Comparison of ENCODE assay signal across 1 cellular context in the genomic region with DNA sequence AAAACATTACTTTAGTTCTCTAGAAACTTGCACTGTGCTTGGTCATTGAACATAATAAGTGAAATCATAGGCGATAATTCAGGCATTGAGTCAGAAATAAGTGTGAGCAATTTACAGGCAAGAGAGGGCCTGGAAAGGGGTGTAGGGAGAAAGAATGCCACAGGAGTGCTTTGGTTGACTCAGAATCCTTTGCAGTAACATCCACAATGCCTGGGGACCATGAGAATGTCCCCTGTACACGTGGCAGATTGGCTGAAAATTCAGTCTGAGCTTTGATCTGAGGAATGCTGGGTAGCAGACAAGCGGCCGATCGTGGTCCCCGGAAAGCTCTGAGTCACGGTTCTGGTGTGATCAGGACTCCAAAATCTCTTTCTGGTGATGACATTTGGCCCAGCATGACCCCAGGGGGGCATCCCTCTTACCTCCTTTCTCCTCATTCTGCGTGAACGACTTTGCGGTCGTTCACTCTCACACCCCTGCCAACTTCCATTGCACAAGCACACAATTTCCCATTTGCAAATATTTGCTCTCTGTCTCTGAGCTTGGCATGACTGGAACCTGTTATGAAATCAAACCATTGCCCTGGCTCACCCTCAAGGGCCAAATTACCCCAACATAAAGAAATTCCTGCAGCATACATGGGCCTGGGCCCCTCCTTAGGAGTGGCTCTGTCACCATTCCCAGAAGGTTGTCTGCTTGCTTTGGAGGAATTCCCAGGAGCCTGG.
A peak's percentile ranks its signal among the peaks of the same experiment; 100 is the strongest.
TF ChIP-seq lines count a peak whose summit lies in the region.

No MANE protein-coding gene starts in this region.

TF ChIP-seq in HepG2, 621 proteins besides CTCF, POLR2A, EP300 and RAD21 (continued from another document and continues in another):
- TF ChIP-seq, protein P1, sequence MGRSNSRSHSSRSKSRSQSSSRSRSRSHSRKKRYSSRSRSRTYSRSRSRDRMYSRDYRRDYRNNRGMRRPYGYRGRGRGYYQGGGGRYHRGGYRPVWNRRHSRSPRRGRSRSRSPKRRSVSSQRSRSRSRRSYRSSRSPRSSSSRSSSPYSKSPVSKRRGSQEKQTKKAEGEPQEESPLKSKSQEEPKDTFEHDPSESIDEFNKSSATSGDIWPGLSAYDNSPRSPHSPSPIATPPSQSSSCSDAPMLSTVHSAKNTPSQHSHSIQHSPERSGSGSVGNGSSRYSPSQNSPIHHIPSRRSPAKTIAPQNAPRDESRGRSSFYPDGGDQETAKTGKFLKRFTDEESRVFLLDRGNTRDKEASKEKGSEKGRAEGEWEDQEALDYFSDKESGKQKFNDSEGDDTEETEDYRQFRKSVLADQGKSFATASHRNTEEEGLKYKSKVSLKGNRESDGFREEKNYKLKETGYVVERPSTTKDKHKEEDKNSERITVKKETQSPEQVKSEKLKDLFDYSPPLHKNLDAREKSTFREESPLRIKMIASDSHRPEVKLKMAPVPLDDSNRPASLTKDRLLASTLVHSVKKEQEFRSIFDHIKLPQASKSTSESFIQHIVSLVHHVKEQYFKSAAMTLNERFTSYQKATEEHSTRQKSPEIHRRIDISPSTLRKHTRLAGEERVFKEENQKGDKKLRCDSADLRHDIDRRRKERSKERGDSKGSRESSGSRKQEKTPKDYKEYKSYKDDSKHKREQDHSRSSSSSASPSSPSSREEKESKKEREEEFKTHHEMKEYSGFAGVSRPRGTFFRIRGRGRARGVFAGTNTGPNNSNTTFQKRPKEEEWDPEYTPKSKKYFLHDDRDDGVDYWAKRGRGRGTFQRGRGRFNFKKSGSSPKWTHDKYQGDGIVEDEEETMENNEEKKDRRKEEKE (IDR thresholded peaks at IDR 0.05), result no peak
- TF ChIP-seq ZNF317 (CRISPR knock-in tag; IDR thresholded peaks at IDR 0.05), result 0 out of 2 replicates have a peak, but pooled peaks have one; percentile 78
- TF ChIP-seq ZSCAN31 (CRISPR knock-in tag; IDR thresholded peaks at IDR 0.05; ENCODE audit: low read depth), result no peak
- no peak for TF ChIP-seq ZNF460 (CRISPR knock-in tag; IDR thresholded peaks at IDR 0.05; ENCODE audit: borderline replicate concordance)
- no peak for TF ChIP-seq GTF3A (CRISPR knock-in tag; conservative IDR thresholded peaks at IDR 0.05)
- TF ChIP-seq KDM4B (CRISPR knock-in tag; IDR thresholded peaks at IDR 0.05), result peak; percentile 83
- TF ChIP-seq MAZ (IDR thresholded peaks at IDR 0.05; ENCODE audit: borderline replicate concordance, low read depth, low read length), result peak; percentile 76; the same call in 1 of the 2 replicates
- peak; percentile 66; the same call in 1 of the 2 replicates for TF ChIP-seq MAZ (CRISPR knock-in tag; IDR thresholded peaks at IDR 0.05; ENCODE audit: low read depth)
- TF ChIP-seq CHCHD3 (CRISPR knock-in tag; IDR thresholded peaks at IDR 0.05), result no peak
- peak; percentile 82; the same call in 1 of the 2 replicates for TF ChIP-seq CREM (IDR thresholded peaks at IDR 0.05)
- TF ChIP-seq CREM (CRISPR knock-in tag; IDR thresholded peaks at IDR 0.05), result no peak
- TF ChIP-seq ELF1 (CRISPR knock-in tag; IDR thresholded peaks at IDR 0.05), result peak; percentile 52; the same call in 1 of the 2 replicates
- peak; percentile 69 for TF ChIP-seq KDM6A (CRISPR knock-in tag; IDR thresholded peaks at IDR 0.05; ENCODE audit: low read depth)
- TF ChIP-seq ZNF644 (CRISPR knock-in tag; IDR thresholded peaks at IDR 0.05; ENCODE audit: low read depth), result peak; percentile 96
- TF ChIP-seq, protein P2, sequence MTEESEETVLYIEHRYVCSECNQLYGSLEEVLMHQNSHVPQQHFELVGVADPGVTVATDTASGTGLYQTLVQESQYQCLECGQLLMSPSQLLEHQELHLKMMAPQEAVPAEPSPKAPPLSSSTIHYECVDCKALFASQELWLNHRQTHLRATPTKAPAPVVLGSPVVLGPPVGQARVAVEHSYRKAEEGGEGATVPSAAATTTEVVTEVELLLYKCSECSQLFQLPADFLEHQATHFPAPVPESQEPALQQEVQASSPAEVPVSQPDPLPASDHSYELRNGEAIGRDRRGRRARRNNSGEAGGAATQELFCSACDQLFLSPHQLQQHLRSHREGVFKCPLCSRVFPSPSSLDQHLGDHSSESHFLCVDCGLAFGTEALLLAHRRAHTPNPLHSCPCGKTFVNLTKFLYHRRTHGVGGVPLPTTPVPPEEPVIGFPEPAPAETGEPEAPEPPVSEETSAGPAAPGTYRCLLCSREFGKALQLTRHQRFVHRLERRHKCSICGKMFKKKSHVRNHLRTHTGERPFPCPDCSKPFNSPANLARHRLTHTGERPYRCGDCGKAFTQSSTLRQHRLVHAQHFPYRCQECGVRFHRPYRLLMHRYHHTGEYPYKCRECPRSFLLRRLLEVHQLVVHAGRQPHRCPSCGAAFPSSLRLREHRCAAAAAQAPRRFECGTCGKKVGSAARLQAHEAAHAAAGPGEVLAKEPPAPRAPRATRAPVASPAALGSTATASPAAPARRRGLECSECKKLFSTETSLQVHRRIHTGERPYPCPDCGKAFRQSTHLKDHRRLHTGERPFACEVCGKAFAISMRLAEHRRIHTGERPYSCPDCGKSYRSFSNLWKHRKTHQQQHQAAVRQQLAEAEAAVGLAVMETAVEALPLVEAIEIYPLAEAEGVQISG (CRISPR knock-in tag; IDR thresholded peaks at IDR 0.05), result peak; percentile 84
- TF ChIP-seq, protein P3, sequence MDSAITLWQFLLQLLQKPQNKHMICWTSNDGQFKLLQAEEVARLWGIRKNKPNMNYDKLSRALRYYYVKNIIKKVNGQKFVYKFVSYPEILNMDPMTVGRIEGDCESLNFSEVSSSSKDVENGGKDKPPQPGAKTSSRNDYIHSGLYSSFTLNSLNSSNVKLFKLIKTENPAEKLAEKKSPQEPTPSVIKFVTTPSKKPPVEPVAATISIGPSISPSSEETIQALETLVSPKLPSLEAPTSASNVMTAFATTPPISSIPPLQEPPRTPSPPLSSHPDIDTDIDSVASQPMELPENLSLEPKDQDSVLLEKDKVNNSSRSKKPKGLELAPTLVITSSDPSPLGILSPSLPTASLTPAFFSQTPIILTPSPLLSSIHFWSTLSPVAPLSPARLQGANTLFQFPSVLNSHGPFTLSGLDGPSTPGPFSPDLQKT (CRISPR knock-in tag; IDR thresholded peaks at IDR 0.05; ENCODE audit: borderline replicate concordance), result no peak
- TF ChIP-seq BRD4 (CRISPR knock-in tag; IDR thresholded peaks at IDR 0.05), result 0 out of 2 replicates have a peak, but pooled peaks have one; percentile 56
- TF ChIP-seq, protein P4, sequence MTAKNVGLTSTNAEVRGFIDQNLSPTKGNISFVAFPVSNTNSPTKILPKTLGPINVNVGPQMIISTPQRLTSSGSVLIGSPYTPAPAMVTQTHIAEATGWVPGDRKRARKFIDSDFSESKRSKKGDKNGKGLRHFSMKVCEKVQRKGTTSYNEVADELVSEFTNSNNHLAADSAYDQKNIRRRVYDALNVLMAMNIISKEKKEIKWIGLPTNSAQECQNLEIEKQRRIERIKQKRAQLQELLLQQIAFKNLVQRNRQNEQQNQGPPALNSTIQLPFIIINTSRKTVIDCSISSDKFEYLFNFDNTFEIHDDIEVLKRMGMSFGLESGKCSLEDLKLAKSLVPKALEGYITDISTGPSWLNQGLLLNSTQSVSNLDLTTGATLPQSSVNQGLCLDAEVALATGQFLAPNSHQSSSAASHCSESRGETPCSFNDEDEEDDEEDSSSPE (CRISPR knock-in tag; IDR thresholded peaks at IDR 0.05), result peak; percentile 54; the same call in 1 of the 2 replicates
- peak; percentile 55; the same call in 1 of the 2 replicates for TF ChIP-seq ZBTB38 (CRISPR knock-in tag; IDR thresholded peaks at IDR 0.05)
- no peak for TF ChIP-seq MTF2 (CRISPR knock-in tag; IDR thresholded peaks at IDR 0.05; ENCODE audit: borderline replicate concordance)
- peak; percentile 92 for TF ChIP-seq GFI1 (CRISPR knock-in tag; IDR thresholded peaks at IDR 0.05; ENCODE audit: borderline replicate concordance)
- no peak for TF ChIP-seq ZNF879 (CRISPR knock-in tag; IDR thresholded peaks at IDR 0.05)
- TF ChIP-seq, protein P5, sequence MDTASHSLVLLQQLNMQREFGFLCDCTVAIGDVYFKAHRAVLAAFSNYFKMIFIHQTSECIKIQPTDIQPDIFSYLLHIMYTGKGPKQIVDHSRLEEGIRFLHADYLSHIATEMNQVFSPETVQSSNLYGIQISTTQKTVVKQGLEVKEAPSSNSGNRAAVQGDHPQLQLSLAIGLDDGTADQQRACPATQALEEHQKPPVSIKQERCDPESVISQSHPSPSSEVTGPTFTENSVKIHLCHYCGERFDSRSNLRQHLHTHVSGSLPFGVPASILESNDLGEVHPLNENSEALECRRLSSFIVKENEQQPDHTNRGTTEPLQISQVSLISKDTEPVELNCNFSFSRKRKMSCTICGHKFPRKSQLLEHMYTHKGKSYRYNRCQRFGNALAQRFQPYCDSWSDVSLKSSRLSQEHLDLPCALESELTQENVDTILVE (CRISPR knock-in tag; IDR thresholded peaks at IDR 0.05), result peak; percentile 86
- peak; percentile 93 for TF ChIP-seq FOXJ3 (CRISPR knock-in tag; IDR thresholded peaks at IDR 0.05; ENCODE audit: borderline replicate concordance)
- TF ChIP-seq, protein P6, sequence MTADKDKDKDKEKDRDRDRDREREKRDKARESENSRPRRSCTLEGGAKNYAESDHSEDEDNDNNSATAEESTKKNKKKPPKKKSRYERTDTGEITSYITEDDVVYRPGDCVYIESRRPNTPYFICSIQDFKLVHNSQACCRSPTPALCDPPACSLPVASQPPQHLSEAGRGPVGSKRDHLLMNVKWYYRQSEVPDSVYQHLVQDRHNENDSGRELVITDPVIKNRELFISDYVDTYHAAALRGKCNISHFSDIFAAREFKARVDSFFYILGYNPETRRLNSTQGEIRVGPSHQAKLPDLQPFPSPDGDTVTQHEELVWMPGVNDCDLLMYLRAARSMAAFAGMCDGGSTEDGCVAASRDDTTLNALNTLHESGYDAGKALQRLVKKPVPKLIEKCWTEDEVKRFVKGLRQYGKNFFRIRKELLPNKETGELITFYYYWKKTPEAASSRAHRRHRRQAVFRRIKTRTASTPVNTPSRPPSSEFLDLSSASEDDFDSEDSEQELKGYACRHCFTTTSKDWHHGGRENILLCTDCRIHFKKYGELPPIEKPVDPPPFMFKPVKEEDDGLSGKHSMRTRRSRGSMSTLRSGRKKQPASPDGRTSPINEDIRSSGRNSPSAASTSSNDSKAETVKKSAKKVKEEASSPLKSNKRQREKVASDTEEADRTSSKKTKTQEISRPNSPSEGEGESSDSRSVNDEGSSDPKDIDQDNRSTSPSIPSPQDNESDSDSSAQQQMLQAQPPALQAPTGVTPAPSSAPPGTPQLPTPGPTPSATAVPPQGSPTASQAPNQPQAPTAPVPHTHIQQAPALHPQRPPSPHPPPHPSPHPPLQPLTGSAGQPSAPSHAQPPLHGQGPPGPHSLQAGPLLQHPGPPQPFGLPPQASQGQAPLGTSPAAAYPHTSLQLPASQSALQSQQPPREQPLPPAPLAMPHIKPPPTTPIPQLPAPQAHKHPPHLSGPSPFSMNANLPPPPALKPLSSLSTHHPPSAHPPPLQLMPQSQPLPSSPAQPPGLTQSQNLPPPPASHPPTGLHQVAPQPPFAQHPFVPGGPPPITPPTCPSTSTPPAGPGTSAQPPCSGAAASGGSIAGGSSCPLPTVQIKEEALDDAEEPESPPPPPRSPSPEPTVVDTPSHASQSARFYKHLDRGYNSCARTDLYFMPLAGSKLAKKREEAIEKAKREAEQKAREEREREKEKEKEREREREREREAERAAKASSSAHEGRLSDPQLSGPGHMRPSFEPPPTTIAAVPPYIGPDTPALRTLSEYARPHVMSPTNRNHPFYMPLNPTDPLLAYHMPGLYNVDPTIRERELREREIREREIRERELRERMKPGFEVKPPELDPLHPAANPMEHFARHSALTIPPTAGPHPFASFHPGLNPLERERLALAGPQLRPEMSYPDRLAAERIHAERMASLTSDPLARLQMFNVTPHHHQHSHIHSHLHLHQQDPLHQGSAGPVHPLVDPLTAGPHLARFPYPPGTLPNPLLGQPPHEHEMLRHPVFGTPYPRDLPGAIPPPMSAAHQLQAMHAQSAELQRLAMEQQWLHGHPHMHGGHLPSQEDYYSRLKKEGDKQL (CRISPR knock-in tag; IDR thresholded peaks at IDR 0.05; ENCODE audit: low read depth), result peak; percentile 88
- TF ChIP-seq ATF7 (IDR thresholded peaks at IDR 0.05), result peak; percentile 40; the same call in 1 of the 2 replicates
- TF ChIP-seq ATF7 (CRISPR knock-in tag; IDR thresholded peaks at IDR 0.05), result peak; percentile 71; the same call in 1 of the 2 replicates
- TF ChIP-seq, protein P7, sequence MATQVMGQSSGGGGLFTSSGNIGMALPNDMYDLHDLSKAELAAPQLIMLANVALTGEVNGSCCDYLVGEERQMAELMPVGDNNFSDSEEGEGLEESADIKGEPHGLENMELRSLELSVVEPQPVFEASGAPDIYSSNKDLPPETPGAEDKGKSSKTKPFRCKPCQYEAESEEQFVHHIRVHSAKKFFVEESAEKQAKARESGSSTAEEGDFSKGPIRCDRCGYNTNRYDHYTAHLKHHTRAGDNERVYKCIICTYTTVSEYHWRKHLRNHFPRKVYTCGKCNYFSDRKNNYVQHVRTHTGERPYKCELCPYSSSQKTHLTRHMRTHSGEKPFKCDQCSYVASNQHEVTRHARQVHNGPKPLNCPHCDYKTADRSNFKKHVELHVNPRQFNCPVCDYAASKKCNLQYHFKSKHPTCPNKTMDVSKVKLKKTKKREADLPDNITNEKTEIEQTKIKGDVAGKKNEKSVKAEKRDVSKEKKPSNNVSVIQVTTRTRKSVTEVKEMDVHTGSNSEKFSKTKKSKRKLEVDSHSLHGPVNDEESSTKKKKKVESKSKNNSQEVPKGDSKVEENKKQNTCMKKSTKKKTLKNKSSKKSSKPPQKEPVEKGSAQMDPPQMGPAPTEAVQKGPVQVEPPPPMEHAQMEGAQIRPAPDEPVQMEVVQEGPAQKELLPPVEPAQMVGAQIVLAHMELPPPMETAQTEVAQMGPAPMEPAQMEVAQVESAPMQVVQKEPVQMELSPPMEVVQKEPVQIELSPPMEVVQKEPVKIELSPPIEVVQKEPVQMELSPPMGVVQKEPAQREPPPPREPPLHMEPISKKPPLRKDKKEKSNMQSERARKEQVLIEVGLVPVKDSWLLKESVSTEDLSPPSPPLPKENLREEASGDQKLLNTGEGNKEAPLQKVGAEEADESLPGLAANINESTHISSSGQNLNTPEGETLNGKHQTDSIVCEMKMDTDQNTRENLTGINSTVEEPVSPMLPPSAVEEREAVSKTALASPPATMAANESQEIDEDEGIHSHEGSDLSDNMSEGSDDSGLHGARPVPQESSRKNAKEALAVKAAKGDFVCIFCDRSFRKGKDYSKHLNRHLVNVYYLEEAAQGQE (IDR thresholded peaks at IDR 0.05; ENCODE audit: borderline replicate concordance in 1 of 2, low read depth in 1 of 2, low read length in 2 of 2), result peak in 1 of 2 experiments; percentile 53; a peak in 1 of 4 replicates
- peak; percentile 74; the same call in 1 of the 2 replicates for TF ChIP-seq FOSL1 (CRISPR knock-in tag; IDR thresholded peaks at IDR 0.05; ENCODE audit: borderline replicate concordance)
- peak; percentile 76; the same call in 1 of the 2 replicates for TF ChIP-seq ZKSCAN8 (CRISPR knock-in tag; IDR thresholded peaks at IDR 0.05; ENCODE audit: borderline replicate concordance)
- TF ChIP-seq, protein P8, sequence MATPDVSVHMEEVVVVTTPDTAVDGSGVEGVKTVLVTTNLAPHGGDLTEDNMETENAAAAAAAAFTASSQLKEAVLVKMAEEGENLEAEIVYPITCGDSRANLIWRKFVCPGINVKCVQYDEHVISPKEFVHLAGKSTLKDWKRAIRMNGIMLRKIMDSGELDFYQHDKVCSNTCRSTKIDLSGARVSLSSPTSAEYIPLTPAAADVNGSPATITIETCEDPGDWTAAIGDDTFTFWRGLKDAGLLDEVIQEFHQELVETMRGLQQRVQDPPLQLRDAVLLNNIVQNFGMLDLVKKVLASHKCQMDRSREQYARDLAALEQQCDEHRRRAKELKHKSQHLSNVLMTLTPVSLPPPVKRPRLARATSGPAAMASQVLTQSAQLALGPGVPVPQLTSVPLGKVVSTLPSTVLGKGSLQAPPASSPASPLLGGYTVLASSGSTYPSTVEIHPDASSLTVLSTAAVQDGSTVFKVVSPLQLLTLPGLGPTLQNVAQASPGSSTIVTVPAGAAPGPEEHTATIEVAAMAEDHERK (CRISPR knock-in tag; IDR thresholded peaks at IDR 0.05; ENCODE audit: low read depth), result peak; percentile 27
- TF ChIP-seq XBP1 (CRISPR knock-in tag; IDR thresholded peaks at IDR 0.05), result peak; percentile 96; the same call in 1 of the 2 replicates
